In the genomic region with DNA sequence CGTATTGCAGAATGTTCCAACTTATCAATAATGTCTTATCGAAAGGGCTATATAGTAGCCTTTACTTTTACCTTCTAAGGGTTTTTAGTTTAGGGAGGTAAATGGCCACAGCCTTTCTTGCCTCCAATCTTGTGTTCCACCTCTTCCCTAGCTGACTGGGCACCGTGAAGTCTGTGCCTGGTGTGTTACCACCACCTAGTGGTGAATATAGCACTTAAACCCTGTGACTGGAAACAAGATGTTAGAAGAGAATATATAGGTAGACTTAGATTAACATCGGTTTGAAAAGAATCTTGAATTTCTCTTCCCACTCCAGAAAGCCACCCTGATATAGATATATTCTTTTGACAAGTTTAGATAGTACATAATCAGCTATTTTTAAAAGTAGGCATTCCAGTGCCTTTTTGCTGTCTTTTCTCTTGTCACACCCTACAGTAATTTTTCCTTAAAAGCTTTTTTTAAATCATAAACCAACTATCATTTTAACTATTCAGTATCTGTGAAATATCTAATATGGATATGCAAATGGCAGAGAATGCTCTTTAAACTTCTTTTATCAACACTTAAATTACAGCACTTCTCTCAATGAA, we compare ENCODE assay signal across 8 cellular contexts. TPM values are rescaled to one million over a fixed set of nuclear protein-coding genes. Genes with fewer than 3 reads are reported as not detected.
DNase-seq lines count a peak whose midpoint lies in the region; ATAC-seq, FAIRE-seq and TF ChIP-seq lines count a peak whose summit lies in the region.

No MANE protein-coding gene starts in this region.

- H3K9me3 Mint-ChIP-seq in GM23338: no peaks in the 10 kb centered on the region
- no peaks in the 10 kb centered on the region for H3K9me3 Mint-ChIP-seq in astrocyte (ENCODE audit: unreplicated experiment)

- H3K4me3 Mint-ChIP-seq in GM23338 (no peak overlapping the region), astrocyte (ENCODE audit: unreplicated experiment) (no peak overlapping the region)

- H3K27ac Mint-ChIP-seq in GM23338 (no peak overlapping the region), astrocyte (ENCODE audit: unreplicated experiment) (no peak overlapping the region)

- ATAC-seq in GM23338: peak; percentile 97

- H4K20me1 ChIP-seq in GM23338 (replicated peaks; ENCODE audit: insufficient read depth) (no peaks in the 10 kb centered on the region), Karpas-422 (ENCODE audit: insufficient read depth, low read depth, low read length) (no peaks in the 10 kb centered on the region), astrocyte (ENCODE audit: insufficient read depth, low read length) (no peaks in the 10 kb centered on the region)

- no peaks in the 10 kb centered on the region for H3K79me2 ChIP-seq in GM23338 (replicated peaks; ENCODE audit: insufficient read depth)
- no peaks in the 10 kb centered on the region for H3K79me2 ChIP-seq in Karpas-422 (ENCODE audit: low read length)
- H3K79me2 ChIP-seq in astrocyte (ENCODE audit: insufficient read depth, low read length): no peaks in the 10 kb centered on the region

- H2AFZ ChIP-seq in GM23338: no peak overlapping the region
- no peak overlapping the region for H2AFZ ChIP-seq in Karpas-422 (ENCODE audit: low read length)
- H2AFZ ChIP-seq in astrocyte (ENCODE audit: low read depth, low read length): no peak overlapping the region

- H3F3A ChIP-seq in GM23338 (replicated peaks; ENCODE audit: low read depth): no peaks in the 10 kb centered on the region

- H3K4me3 ChIP-seq in GM23338: no peak overlapping the region
- H3K4me3 ChIP-seq in Karpas-422 (ENCODE audit: low read length): no peak overlapping the region
- H3K4me3 ChIP-seq in astrocyte (ENCODE audit: insufficient read depth, low read depth, low read length): no peak overlapping the region
- H3K4me3 ChIP-seq in small intestine (ENCODE audit: low read depth in 1 of 2, low read length in 2 of 2): no peak overlapping the region

- 0 out of 2 replicates have a peak, but pooled peaks cover 4% of the 10 kb centered on the region for H3K4me1 ChIP-seq in GM23338 (ENCODE audit: insufficient read depth)
- H3K4me1 ChIP-seq in Karpas-422 (ENCODE audit: low read length): peaks cover 3% of the 10 kb centered on the region
- no peaks in the 10 kb centered on the region for H3K4me1 ChIP-seq in astrocyte (ENCODE audit: insufficient read depth, low read length)
- H3K4me1 ChIP-seq in small intestine (ENCODE audit: control insufficient read depth in 2 of 2, insufficient read depth in 1 of 2, low read depth in 1 of 2, low read length in 1 of 2): no peaks in the 10 kb centered on the region

- 28 to 34% (median 29%) methylated on average over 4 of the region's 4 CpGs for WGBS in small intestine, 3 donors

- DNase-seq in NCI-H2196 (lab: John Stamatoyannopoulos, UW; ENCODE audit: unreplicated experiment) (peak; percentile 1), NCI-H2196 treated with DMSO at 0.1 percent for 48 hours (lab: John Stamatoyannopoulos, UW; ENCODE audit: unreplicated experiment) (no peak), GM23338 (ENCODE audit: low spot score) (peak; percentile 88), Karpas-422 (peak; percentile 84), SKM-1 treated with dmso at 0.1 percent for 144 hours (lab: John Stamatoyannopoulos, UW; ENCODE audit: unreplicated experiment) (peak; percentile 76), astrocyte (ENCODE audit: low read depth) (peak; percentile 39), hepatic stellate cell (ENCODE audit: low spot score) (peak; percentile 50), small intestine (peak; percentile 81)

- H3K27me3 ChIP-seq in GM23338 (ENCODE audit: insufficient read depth) (no peaks in the 10 kb centered on the region), Karpas-422 (ENCODE audit: low read length) (no peaks in the 10 kb centered on the region), astrocyte (ENCODE audit: insufficient read depth, low read length) (no peaks in the 10 kb centered on the region), small intestine (ENCODE audit: control insufficient read depth in 2 of 2, insufficient read depth in 2 of 2, low read length in 2 of 2) (no peaks in the 10 kb centered on the region)

- H3K27ac ChIP-seq in GM23338 (ENCODE audit: low read depth) (no peak overlapping the region), Karpas-422 (ENCODE audit: low read length) (no peak overlapping the region), astrocyte (ENCODE audit: low read depth, low read length) (no peak overlapping the region), small intestine (ENCODE audit: low read depth in 1 of 2, low read length in 1 of 2) (no peak overlapping the region)

- H3K9me3 ChIP-seq in Karpas-422 (ENCODE audit: low read length) (no peaks in the 10 kb centered on the region), astrocyte (ENCODE audit: insufficient read depth, low read depth, low read length) (no peaks in the 10 kb centered on the region), small intestine (ENCODE audit: control insufficient read depth, low read depth) (no peaks in the 10 kb centered on the region)

- H3K9me2 ChIP-seq in GM23338 (ENCODE audit: insufficient read depth): no peaks in the 10 kb centered on the region
- H3K9me2 ChIP-seq in Karpas-422 (replicated peaks; ENCODE audit: insufficient read depth, low read length): no peaks in the 10 kb centered on the region

- no peaks in the 10 kb centered on the region for H3K36me3 Mint-ChIP-seq in GM23338 (ENCODE audit: low read depth)
- no peaks in the 10 kb centered on the region for H3K36me3 Mint-ChIP-seq in astrocyte (ENCODE audit: low read depth, unreplicated experiment)

- TF ChIP-seq CTCF in GM23338 (conservative IDR thresholded peaks at IDR 0.05; ENCODE audit: low read depth in 2 of 2) (peak; percentile 92 to 95), astrocyte (IDR thresholded peaks at IDR 0.05; ENCODE audit: insufficient read depth, low read depth, low read length) (peak; percentile 87)

- H3K36me3 ChIP-seq in GM23338 (ENCODE audit: insufficient read depth) (no peaks in the 10 kb centered on the region), Karpas-422 (ENCODE audit: insufficient read depth, low read length) (no peaks in the 10 kb centered on the region), astrocyte (ENCODE audit: insufficient read depth, low read length) (no peaks in the 10 kb centered on the region), small intestine (ENCODE audit: control insufficient read depth in 2 of 2, insufficient read depth in 2 of 2, low read length in 2 of 2) (no peaks in the 10 kb centered on the region)

- FAIRE-seq in astrocyte (lab: Jason Lieb, UNC) (peak; percentile 45), small intestine (lab: Jason Lieb, UNC) (no peak)

- peaks cover 9% of the 10 kb centered on the region for H3K4me1 Mint-ChIP-seq in GM23338
- H3K4me1 Mint-ChIP-seq in astrocyte (ENCODE audit: low read depth, unreplicated experiment): peaks cover 9% of the 10 kb centered on the region

- H3K9ac ChIP-seq in Karpas-422 (ENCODE audit: low read length): no peak overlapping the region
- H3K9ac ChIP-seq in astrocyte (ENCODE audit: low read length): no peak overlapping the region

- H3K27me3 Mint-ChIP-seq in GM23338 (ENCODE audit: insufficient read depth, low read depth, poor library complexity): peaks cover 3% of the 10 kb centered on the region
- no peaks in the 10 kb centered on the region for H3K27me3 Mint-ChIP-seq in astrocyte (ENCODE audit: low read depth, unreplicated experiment)

- H3K4me2 ChIP-seq in GM23338 (no peak overlapping the region), Karpas-422 (ENCODE audit: low read depth, low read length, poor library complexity, severe bottlenecking) (no peak overlapping the region), astrocyte (ENCODE audit: low read length) (no peak overlapping the region)

TF ChIP-seq in GM23338, 12 proteins besides CTCF, POLR2A, EP300 and RAD21:
- TF ChIP-seq, protein P1, sequence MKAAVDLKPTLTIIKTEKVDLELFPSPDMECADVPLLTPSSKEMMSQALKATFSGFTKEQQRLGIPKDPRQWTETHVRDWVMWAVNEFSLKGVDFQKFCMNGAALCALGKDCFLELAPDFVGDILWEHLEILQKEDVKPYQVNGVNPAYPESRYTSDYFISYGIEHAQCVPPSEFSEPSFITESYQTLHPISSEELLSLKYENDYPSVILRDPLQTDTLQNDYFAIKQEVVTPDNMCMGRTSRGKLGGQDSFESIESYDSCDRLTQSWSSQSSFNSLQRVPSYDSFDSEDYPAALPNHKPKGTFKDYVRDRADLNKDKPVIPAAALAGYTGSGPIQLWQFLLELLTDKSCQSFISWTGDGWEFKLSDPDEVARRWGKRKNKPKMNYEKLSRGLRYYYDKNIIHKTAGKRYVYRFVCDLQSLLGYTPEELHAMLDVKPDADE (IDR thresholded peaks at IDR 0.05): no peak
TF ChIP-seq in GM23338: peak in this region for 0.

RNA-seq across cellular contexts. Expression of gene ADH7, which starts 27.8 kb away (rescaled TPM):
- total RNA-seq in GM23338 (2014; rRNA removed; shearing (Covaris generic)): not detected in 2 replicates
- polyA plus RNA-seq in GM23338 (2016; fragmentation: Nextera tagmentation; extraction: Ambion mirVana) (not detected in 2 replicates), small intestine (under 1 TPM in 1 of 3 donors, not detected in 2; 0.03 TPM)
- total RNA-seq in Karpas-422 (2014; rRNA removed; shearing (Covaris generic); ENCODE audit: low replicate concordance): not detected in 2 replicates
- not detected in 2 replicates for total RNA-seq in astrocyte

RNA-seq across cellular contexts. Expression of gene C4orf17, which starts 47.9 kb away (rescaled TPM):
- total RNA-seq in GM23338 (2014; rRNA removed; shearing (Covaris generic)): not detected in 2 replicates
- not detected in 2 replicates for polyA plus RNA-seq in GM23338 (2016; fragmentation: Nextera tagmentation; extraction: Ambion mirVana)
- not detected in 2 replicates for total RNA-seq in Karpas-422 (2014; rRNA removed; shearing (Covaris generic); ENCODE audit: low replicate concordance)
- not detected in 2 replicates for total RNA-seq in astrocyte
- polyA plus RNA-seq in small intestine: not detected
